9 cellular contexts compared by ENCODE assay signal in the genomic region with DNA sequence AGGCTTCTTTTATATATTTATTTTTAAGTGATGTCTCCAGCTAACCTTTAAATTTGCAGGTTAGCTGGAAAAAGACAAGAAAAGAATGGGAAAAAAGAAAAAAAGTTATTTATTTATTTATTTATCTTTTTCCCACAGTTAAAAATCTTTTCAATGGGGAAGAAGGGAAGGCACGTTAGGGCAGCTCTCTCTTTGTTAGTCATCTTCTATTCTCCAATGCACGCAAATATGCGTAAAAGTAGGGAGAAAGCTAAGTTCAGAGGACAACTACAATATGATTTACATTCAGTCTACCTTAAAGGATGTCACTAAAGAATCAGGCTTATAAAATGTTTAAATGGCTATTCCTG. TPM values are rescaled to one million over a fixed set of nuclear protein-coding genes. Genes with fewer than 3 reads are reported as not detected.
DNase-seq lines count a peak whose midpoint lies in the region; ATAC-seq, FAIRE-seq and TF ChIP-seq lines count a peak whose summit lies in the region.
"Had no signal": no experiment of that assay in that cellular context is flagged by ENCODE, and none has a peak within 500 bp of the region (broad histone marks: within the 10 kb centered on the region; RNA-seq: fewer than 3 reads in every experiment).

No MANE protein-coding gene starts in this region.

- no peaks in the 10 kb centered on the region for H3K9me1 ChIP-seq in keratinocyte (ENCODE audit: control insufficient read depth, extremely low read depth, insufficient read depth, low read length)

- H3K36me3 ChIP-seq in astrocyte (ENCODE audit: insufficient read depth, low read length), result no peaks in the 10 kb centered on the region
- H3K36me3 ChIP-seq in keratinocyte (ENCODE audit: control insufficient read depth in 2 of 2, extremely low read depth in 1 of 2, insufficient read depth in 2 of 2, low read length in 2 of 2), result no peaks in the 10 kb centered on the region

- peaks cover 1% of the 10 kb centered on the region for H3K4me1 Mint-ChIP-seq in astrocyte (ENCODE audit: low read depth, unreplicated experiment)
- peaks cover 6 to 9% of the 10 kb centered on the region in 2 donors for H3K4me1 Mint-ChIP-seq in stimulated activated naive B cell treated with anti-CD40 and anti-IgM and Interleukin-4, amounts not matched to agents 10 μg/mL and 1 μg/mL and 100 μg/mL, for 72 hours

- H3K4me1 ChIP-seq in astrocyte (ENCODE audit: insufficient read depth, low read length) (peaks cover 8% of the 10 kb centered on the region), keratinocyte (ENCODE audit: control insufficient read depth, extremely low read depth, insufficient read depth, low read length) (peaks cover 13% of the 10 kb centered on the region)

- H3K27me3 ChIP-seq in astrocyte (ENCODE audit: insufficient read depth, low read length), result no peaks in the 10 kb centered on the region
- H3K27me3 ChIP-seq in keratinocyte (ENCODE audit: control insufficient read depth, extremely low read depth, insufficient read depth, low read length), result no peaks in the 10 kb centered on the region

- H3K36me3 Mint-ChIP-seq in astrocyte (ENCODE audit: low read depth, unreplicated experiment), result peaks cover 2% of the 10 kb centered on the region
- H3K36me3 Mint-ChIP-seq in stimulated activated naive B cell treated with anti-CD40 and anti-IgM and Interleukin-4, amounts not matched to agents 10 μg/mL and 1 μg/mL and 100 μg/mL, for 72 hours, result no peaks in the 10 kb centered on the region

- peak overlapping the region; percentile 79 for H3K4me3 Mint-ChIP-seq in astrocyte (ENCODE audit: unreplicated experiment)
- H3K4me3 Mint-ChIP-seq in stimulated activated naive B cell treated with anti-CD40 and anti-IgM and Interleukin-4, amounts not matched to agents 10 μg/mL and 1 μg/mL and 100 μg/mL, for 72 hours, result peak overlapping the region; percentile 64 to 74

- H3K79me2 ChIP-seq in astrocyte (ENCODE audit: insufficient read depth, low read length) (no peaks in the 10 kb centered on the region), keratinocyte (ENCODE audit: control insufficient read depth, insufficient read depth, low read length) (no peaks in the 10 kb centered on the region)

- no peak for DNase-seq in LNCaP clone FGC (ENCODE audit: low read depth)
- DNase-seq in astrocyte (ENCODE audit: low read depth), result no peak
- DNase-seq in keratinocyte (ENCODE audit: low read depth, low spot score), result no peak
- DNase-seq in stimulated activated naive B cell treated with anti-CD40 and anti-IgM and Interleukin-4, amounts not matched to agents 10 μg/mL and 1 μg/mL and 100 μg/mL, for 72 hours, result no peak
- DNase-seq in KG1 (lab: John Stamatoyannopoulos, UW), result no peak
- no peak for DNase-seq in stimulated activated CD4-positive, alpha-beta T cell treated with anti-CD3 and anti-CD28 coated beads, Interleukin-4, amount 100 ng/mL, for 4 hours
- no peak for DNase-seq in NOMO-1 (lab: John Stamatoyannopoulos, UW; ENCODE audit: unreplicated experiment in 2 of 2)
- no peak for DNase-seq in OCI-M1 (lab: John Stamatoyannopoulos, UW)

- H4K20me1 ChIP-seq in astrocyte (ENCODE audit: insufficient read depth, low read length) (no peaks in the 10 kb centered on the region), keratinocyte (ENCODE audit: control insufficient read depth, extremely low read depth, insufficient read depth, low read length) (no peaks in the 10 kb centered on the region)

- peak overlapping the region; percentile 53 for H3K4me3 ChIP-seq in LNCaP clone FGC (ENCODE audit: low read depth, low read length)
- H3K4me3 ChIP-seq in astrocyte (ENCODE audit: insufficient read depth, low read depth, low read length), result peak overlapping the region; percentile 70
- H3K4me3 ChIP-seq in keratinocyte (ENCODE audit: control insufficient read depth in 2 of 3, extremely low read depth in 1 of 3, insufficient read depth in 2 of 3, low read depth in 1 of 3, low read length in 3 of 3), result peak overlapping the region; percentile 41 to 80 (median 76)

- no peaks in the 10 kb centered on the region for H3K27me3 Mint-ChIP-seq in astrocyte (ENCODE audit: low read depth, unreplicated experiment)
- H3K27me3 Mint-ChIP-seq in stimulated activated naive B cell treated with anti-CD40 and anti-IgM and Interleukin-4, amounts not matched to agents 10 μg/mL and 1 μg/mL and 100 μg/mL, for 72 hours, result peaks cover 23 to 41% of the 10 kb centered on the region in 2 donors

- FAIRE-seq in astrocyte (lab: Jason Lieb, UNC) (no peak), keratinocyte (lab: Jason Lieb, UNC) (no peak)
- FAIRE-seq: TTC549 had no signal

- H3K9ac ChIP-seq in astrocyte (ENCODE audit: low read length) (peak overlapping the region; percentile 97), keratinocyte (ENCODE audit: control insufficient read depth, extremely low read depth, insufficient read depth, low read length) (peak overlapping the region; percentile 88)

- H3K27ac ChIP-seq in astrocyte (ENCODE audit: low read depth, low read length), result peak overlapping the region; percentile 99
- H3K27ac ChIP-seq in keratinocyte (ENCODE audit: control insufficient read depth, insufficient read depth, low read length), result peak overlapping the region; percentile 88

- H2AFZ ChIP-seq in astrocyte (ENCODE audit: low read depth, low read length), result peak overlapping the region; percentile 86
- H2AFZ ChIP-seq in keratinocyte (ENCODE audit: control insufficient read depth, low read length), result peak overlapping the region; percentile 96

- dilution Hi-C loops in keratinocyte (cut with MboI; ENCODE audit: extremely low pct_ligation_motif_present, low sequenced_read_pairs), result no loop called here

- H3K9me3 ChIP-seq in astrocyte (ENCODE audit: insufficient read depth, low read depth, low read length) (no peaks in the 10 kb centered on the region), keratinocyte (ENCODE audit: control insufficient read depth, low read depth, low read length) (no peaks in the 10 kb centered on the region)

- H3K27ac Mint-ChIP-seq in astrocyte (ENCODE audit: unreplicated experiment), result peak overlapping the region; percentile 99
- no peak overlapping the region for H3K27ac Mint-ChIP-seq in stimulated activated naive B cell treated with anti-CD40 and anti-IgM and Interleukin-4, amounts not matched to agents 10 μg/mL and 1 μg/mL and 100 μg/mL, for 72 hours

- TF ChIP-seq CTCF in LNCaP clone FGC (IDR thresholded peaks at IDR 0.05; ENCODE audit: control insufficient read depth, extremely low read depth, insufficient read depth) (no peak), astrocyte (IDR thresholded peaks at IDR 0.05; ENCODE audit: insufficient read depth, low read depth, low read length) (no peak), keratinocyte (optimal IDR thresholded peaks at IDR 0.05 in 1 of 3, IDR thresholded peaks at IDR 0.05 in 1 of 3, conservative IDR thresholded peaks at IDR 0.05 in 1 of 3; ENCODE audit: extremely low read depth in 1 of 3, insufficient read depth in 2 of 3, low read length in 3 of 3) (no peak)

- ATAC-seq in stimulated activated naive B cell treated with anti-CD40 and anti-IgM and Interleukin-4, amounts not matched to agents 10 μg/mL and 1 μg/mL and 100 μg/mL, for 72 hours (replicated peaks), result no peak

- peaks cover 3% of the 10 kb centered on the region for H3K9me3 Mint-ChIP-seq in astrocyte (ENCODE audit: unreplicated experiment)
- no peaks in the 10 kb centered on the region for H3K9me3 Mint-ChIP-seq in stimulated activated naive B cell treated with anti-CD40 and anti-IgM and Interleukin-4, amounts not matched to agents 10 μg/mL and 1 μg/mL and 100 μg/mL, for 72 hours

- H3K4me2 ChIP-seq in astrocyte (ENCODE audit: low read length) (peak overlapping the region; percentile 99), keratinocyte (ENCODE audit: control insufficient read depth, extremely low read depth, insufficient read depth, low read depth, low read length) (peak overlapping the region; percentile 92)

RNA-seq across cellular contexts. Expression of gene GPR85, which starts 0.3 kb away (rescaled TPM):
- 0.73 and 1.3 TPM in 2 replicates for total RNA-seq in astrocyte
- 1.6 to 2.0 TPM (median 2.0 TPM) in 3 replicates for polyA plus RNA-seq in keratinocyte
- 0.11 TPM for polyA plus RNA-seq in keratinocyte (2011; ENCODE audit: low read depth)
- polyA plus RNA-seq in keratinocyte (2011; cell fraction: cytosol; rRNA removed), result 0.71 and 1.3 TPM in 2 replicates
- 1.6 and 1.9 TPM in 2 replicates for polyA plus RNA-seq in keratinocyte (2011; cell fraction: nucleus; rRNA removed)
- 0.44 and 0.77 TPM in 2 replicates for polyA plus RNA-seq in keratinocyte (2012; ENCODE audit: low replicate concordance)
- polyA minus RNA-seq in keratinocyte, result 1.2 to 2.1 TPM (median 1.8 TPM) in 3 replicates
- polyA minus RNA-seq in keratinocyte (2011; cell fraction: cytosol; rRNA and poly(A)+ RNA removed), result not detected
- 0.84 and 1.9 TPM in 2 replicates for polyA minus RNA-seq in keratinocyte (2011; cell fraction: nucleus; rRNA and poly(A)+ RNA removed)

RNA-seq across cellular contexts. Expression of gene SMIM30, which starts 31.5 kb away (rescaled TPM):
- 45.1 and 52.9 TPM in 2 replicates for total RNA-seq in astrocyte
- 57.5 to 94.5 TPM (median 77.5 TPM) in 3 replicates for polyA plus RNA-seq in keratinocyte
- 19.4 TPM for polyA plus RNA-seq in keratinocyte (2011; ENCODE audit: low read depth)
- polyA plus RNA-seq in keratinocyte (2011; cell fraction: cytosol; rRNA removed), result 61.1 and 114 TPM in 2 replicates
- 21.9 and 23.3 TPM in 2 replicates for polyA plus RNA-seq in keratinocyte (2011; cell fraction: nucleus; rRNA removed)
- polyA plus RNA-seq in keratinocyte (2012; ENCODE audit: low replicate concordance), result 37.0 and 55.9 TPM in 2 replicates
- 18.6 to 27.9 TPM (median 26.5 TPM) in 3 replicates for polyA minus RNA-seq in keratinocyte
- 19.6 TPM for polyA minus RNA-seq in keratinocyte (2011; cell fraction: cytosol; rRNA and poly(A)+ RNA removed)
- polyA minus RNA-seq in keratinocyte (2011; cell fraction: nucleus; rRNA and poly(A)+ RNA removed), result 3.9 and 8.4 TPM in 2 replicates
